Comparison of ENCODE assay signal across 1 cellular context in genomic region chr4:173509031-173510001, GRCh38.
A peak's percentile ranks its signal among the peaks of the same experiment; 100 is the strongest.
TF ChIP-seq lines count a peak whose summit lies in the region.

No MANE protein-coding gene starts in this region.

TF ChIP-seq in SK-N-SH, 30 proteins besides CTCF, POLR2A, EP300 and RAD21 (continued from another document):
- TF ChIP-seq RXRA (IDR thresholded peaks at IDR 0.05; ENCODE audit: borderline replicate concordance, low read depth): no peak
- peak; percentile 76; the same call in 1 of the 2 replicates for TF ChIP-seq TAF1 (IDR thresholded peaks at IDR 0.05; ENCODE audit: borderline replicate concordance, low read depth, low read length)
- TF ChIP-seq FOSL2 (IDR thresholded peaks at IDR 0.05; ENCODE audit: borderline replicate concordance, low read depth): no peak
- TF ChIP-seq FOXM1 (IDR thresholded peaks at IDR 0.05; ENCODE audit: low read depth): no peak
- no peak for TF ChIP-seq SIN3A (IDR thresholded peaks at IDR 0.05; ENCODE audit: borderline replicate concordance, low read depth, low read length)
- no peak for TF ChIP-seq EZH2phosphoT487 (IDR thresholded peaks at IDR 0.05; ENCODE audit: borderline replicate concordance, low read depth)
- TF ChIP-seq REST (IDR thresholded peaks at IDR 0.05; ENCODE audit: low read depth, low read length): no peak
- 0 out of 2 replicates have a peak, but pooled peaks have one; percentile 3 for TF ChIP-seq TEAD4 (IDR thresholded peaks at IDR 0.05; ENCODE audit: borderline replicate concordance, insufficient read depth)
- no peak for TF ChIP-seq NRF1 (IDR thresholded peaks at IDR 0.05; ENCODE audit: low read depth, low read length)
- no peak for TF ChIP-seq RCOR1 (IDR thresholded peaks at IDR 0.05; ENCODE audit: low read length)
- TF ChIP-seq GABPA (IDR thresholded peaks at IDR 0.05; ENCODE audit: low read depth): peak; percentile 78
- no peak for TF ChIP-seq USF1 (IDR thresholded peaks at IDR 0.05; ENCODE audit: borderline replicate concordance, low read depth)
TF ChIP-seq in SK-N-SH: peak in this region for 8.
